ENCODE assay signal across 25 cellular contexts in the genomic region with DNA sequence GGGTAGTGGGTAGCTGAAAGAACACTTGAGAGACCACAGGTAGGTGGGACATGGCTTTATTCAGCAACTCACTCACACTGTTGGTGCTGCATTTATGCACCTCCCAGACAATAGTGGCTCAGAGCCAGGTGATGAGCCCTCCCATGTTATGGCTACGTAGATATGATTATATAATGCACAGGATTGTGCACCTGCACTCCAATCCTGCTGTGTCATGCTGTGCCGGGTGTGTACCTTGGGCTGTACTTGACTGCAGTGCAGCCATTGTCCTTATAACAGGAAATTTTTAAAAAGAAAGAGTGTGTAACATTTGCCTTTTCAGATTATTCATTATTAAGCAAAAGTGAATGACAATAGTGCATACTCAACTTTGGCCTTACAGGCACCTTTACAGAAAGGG.
"Had no signal": no experiment of that assay in that cellular context is flagged by ENCODE, and none has a peak within 500 bp of the region (broad histone marks: within the 10 kb centered on the region; RNA-seq: fewer than 3 reads in every experiment).

No MANE protein-coding gene starts in this region.

- H3K27ac ChIP-seq: foreskin keratinocyte, left lung, neutrophil, ovary, prostate gland, transverse colon had no signal

- H3K27me3 Mint-ChIP-seq: activated B cell treated with CpG ODN at 0.5 μM for 24 hours; activated CD4-positive, alpha-beta memory T cell treated with anti-CD3 and anti-CD28 coated beads for 36 hours; activated CD8-positive, alpha-beta memory T cell treated with anti-CD3 and anti-CD28 coated beads, Interleukin-2, amount 10 ng/mL, durations not matched to agents 7 days and 5 days; activated naive CD4-positive, alpha-beta T cell treated with anti-CD3 and anti-CD28 coated beads, Interleukin-2, amount 50 U/mL, for 24 hours; brain; dendritic cell treated with granulocyte-macrophage colony-stimulating factor and Interleukin-4, amounts not matched to agents 40 ng/mL and 50 ng/mL, for 4 days; natural killer cell treated with Interleukin-12 subunit alpha and Interleukin-12 subunit beta and Interleukin-15 and Interleukin-18, amount 100 ng/mL, for 72 hours; stimulated activated naive B cell treated with anti-CD40 and anti-IgM and Interleukin-4, amounts not matched to agents 10 μg/mL and 1 μg/mL and 100 μg/mL, for 72 hours had no signal

- ATAC-seq: activated CD8-positive, alpha-beta memory T cell treated with anti-CD3 and anti-CD28 coated beads, Interleukin-2, amount 10 ng/mL, durations not matched to agents 7 days and 5 days; foreskin keratinocyte; left lung; natural killer cell treated with Interleukin-12 subunit alpha and Interleukin-12 subunit beta and Interleukin-15 and Interleukin-18, amount 100 ng/mL, for 72 hours; stimulated activated naive B cell treated with anti-CD40 and anti-IgM and Interleukin-4, amounts not matched to agents 10 μg/mL and 1 μg/mL and 100 μg/mL, for 72 hours had no signal

- H3K36me3 ChIP-seq: left lung, neutrophil, ovary, prostate gland, transverse colon had no signal

- H3K27ac Mint-ChIP-seq: activated B cell treated with CpG ODN at 0.5 μM for 24 hours; activated CD4-positive, alpha-beta memory T cell treated with anti-CD3 and anti-CD28 coated beads for 36 hours; activated CD8-positive, alpha-beta memory T cell treated with anti-CD3 and anti-CD28 coated beads, Interleukin-2, amount 10 ng/mL, durations not matched to agents 7 days and 5 days; activated naive CD4-positive, alpha-beta T cell treated with anti-CD3 and anti-CD28 coated beads, Interleukin-2, amount 50 U/mL, for 24 hours; dendritic cell treated with granulocyte-macrophage colony-stimulating factor and Interleukin-4, amounts not matched to agents 40 ng/mL and 50 ng/mL, for 4 days; immature natural killer cell; natural killer cell treated with Interleukin-12 subunit alpha and Interleukin-12 subunit beta and Interleukin-15 and Interleukin-18, amount 100 ng/mL, for 72 hours; stimulated activated naive B cell treated with anti-CD40 and anti-IgM and Interleukin-4, amounts not matched to agents 10 μg/mL and 1 μg/mL and 100 μg/mL, for 72 hours had no signal

- H3K27me3 ChIP-seq: foreskin keratinocyte, left lung, neutrophil, ovary, transverse colon had no signal

- H3K4me3 ChIP-seq: left lung, ovary, prostate gland, transverse colon had no signal

- H3K4me1 ChIP-seq: foreskin keratinocyte, left lung, prostate gland, transverse colon had no signal

- DNase-seq: activated B cell treated with CpG ODN at 0.5 μM for 24 hours; activated CD4-positive, alpha-beta memory T cell treated with anti-CD3 and anti-CD28 coated beads for 36 hours; activated CD4-positive, alpha-beta T cell treated with anti-CD3 and anti-CD28 coated beads for 4 hours; activated CD8-positive, alpha-beta memory T cell treated with anti-CD3 and anti-CD28 coated beads, Interleukin-2, amount 10 ng/mL, durations not matched to agents 7 days and 5 days; activated effector memory CD4-positive, alpha-beta T cell treated with anti-CD3 and anti-CD28 coated beads, Interleukin-2, amount 50 U/mL, for 16 hours; activated T-cell treated with anti-CD3 and anti-CD28 coated beads for 4 hours; aorta; effector memory CD4-positive, alpha-beta T cell; foreskin keratinocyte; kidney glomerular epithelial cell; left lung; midbrain; ovary; stimulated activated CD4-positive, alpha-beta T cell treated with anti-CD3 and anti-CD28 coated beads, Interleukin-2, amount 100 ng/mL, for 48 hours; stimulated activated CD8-positive, alpha-beta memory T cell treated with anti-CD3 and anti-CD28 coated beads, Interleukin-4, amount 100 ng/mL, for 48 hours; stimulated activated naive B cell treated with anti-CD40 and anti-IgM and Interleukin-4, amounts not matched to agents 10 μg/mL and 1 μg/mL and 100 μg/mL, for 72 hours; T1000; transverse colon had no signal

- H3K4me1 Mint-ChIP-seq: activated B cell treated with CpG ODN at 0.5 μM for 24 hours; activated naive CD4-positive, alpha-beta T cell treated with anti-CD3 and anti-CD28 coated beads, Interleukin-2, amount 50 U/mL, for 24 hours; stimulated activated naive B cell treated with anti-CD40 and anti-IgM and Interleukin-4, amounts not matched to agents 10 μg/mL and 1 μg/mL and 100 μg/mL, for 72 hours had no signal

- H3K4me3 Mint-ChIP-seq: activated B cell treated with CpG ODN at 0.5 μM for 24 hours; activated CD4-positive, alpha-beta memory T cell treated with anti-CD3 and anti-CD28 coated beads for 36 hours; activated CD8-positive, alpha-beta memory T cell treated with anti-CD3 and anti-CD28 coated beads, Interleukin-2, amount 10 ng/mL, durations not matched to agents 7 days and 5 days; activated naive CD4-positive, alpha-beta T cell treated with anti-CD3 and anti-CD28 coated beads, Interleukin-2, amount 50 U/mL, for 24 hours; brain; dendritic cell treated with granulocyte-macrophage colony-stimulating factor and Interleukin-4, amounts not matched to agents 40 ng/mL and 50 ng/mL, for 4 days; natural killer cell treated with Interleukin-12 subunit alpha and Interleukin-12 subunit beta and Interleukin-15 and Interleukin-18, amount 100 ng/mL, for 72 hours; stimulated activated naive B cell treated with anti-CD40 and anti-IgM and Interleukin-4, amounts not matched to agents 10 μg/mL and 1 μg/mL and 100 μg/mL, for 72 hours had no signal

- H3K9me3 ChIP-seq: neutrophil, ovary, prostate gland, transverse colon had no signal
